Comparison of ENCODE assay signal across 8 cellular contexts in genomic region chr7:138752568-138753518, GRCh38. TPM values are rescaled to one million over a fixed set of nuclear protein-coding genes. Genes with fewer than 3 reads are reported as not detected.
A peak's percentile ranks its signal among the peaks of the same experiment; 100 is the strongest.
DNase-seq lines count a peak whose midpoint lies in the region; ATAC-seq and TF ChIP-seq lines count a peak whose summit lies in the region.

No MANE protein-coding gene starts in this region.

- no peak overlapping the region for H3K4me3 Mint-ChIP-seq in osteocyte (ENCODE audit: unreplicated experiment)

- ATAC-seq in GM18498 (IDR thresholded peaks at IDR 0.05; ENCODE audit: unreplicated experiment) (peak; percentile 93), HG02763 (IDR thresholded peaks at IDR 0.05; ENCODE audit: unreplicated experiment) (peak; percentile 79)

- peaks cover 11% of the 10 kb centered on the region for H3K4me1 Mint-ChIP-seq in osteocyte (ENCODE audit: unreplicated experiment)

- no peak for TF ChIP-seq CTCF in osteocyte (IDR thresholded peaks at IDR 0.05)

- H3K27me3 Mint-ChIP-seq in osteocyte (ENCODE audit: unreplicated experiment): peaks cover 10% of the 10 kb centered on the region

- H3K9me3 Mint-ChIP-seq in osteocyte (ENCODE audit: unreplicated experiment): no peaks in the 10 kb centered on the region

- DNase-seq in NCI-H510A (lab: John Stamatoyannopoulos, UW) (peak; percentile 78), activated T-cell treated with anti-CD3 and anti-CD28 coated beads for 24 hours (ENCODE audit: low read depth) (peak; percentile 80), iPS-NIHi7 (ENCODE audit: extremely low spot score) (peak; percentile 41), NCI-H2227 (lab: John Stamatoyannopoulos, UW; ENCODE audit: unreplicated experiment) (no peak), osteocyte (ENCODE audit: extremely low spot score, unreplicated experiment) (no peak)
- peak; percentile 52 to 76 for DNase-seq in stimulated activated CD8-positive, alpha-beta memory T cell treated with anti-CD3 and anti-CD28 coated beads, Interleukin-2, amount 100 ng/mL, for 48 hours (ENCODE audit: low read depth in 2 of 2)

- no peaks in the 10 kb centered on the region for H3K36me3 Mint-ChIP-seq in osteocyte (ENCODE audit: unreplicated experiment)

- H3K27ac Mint-ChIP-seq in osteocyte (ENCODE audit: unreplicated experiment): no peak overlapping the region

RNA-seq across cellular contexts. Expression of gene TMEM213, which starts 45.0 kb away (rescaled TPM):
- not detected in 2 replicates for total RNA-seq in osteocyte

RNA-seq across cellular contexts. Expression of gene ATP6V0A4, which starts 45.2 kb away (rescaled TPM):
- total RNA-seq in osteocyte: 0.64 and 0.65 TPM in 2 replicates

RNA-seq across cellular contexts. Expression of gene SVOPL, which starts 51.7 kb away (rescaled TPM):
- not detected in 2 replicates for total RNA-seq in osteocyte

Comparison
In these comparisons a context has a peak if more than half of its experiments do, and no peak if none do; other contexts are left out.
1. DNase-seq: peak in NCI-H510A (single experiment), activated T-cell treated with anti-CD3 and anti-CD28 coated beads for 24 hours (single experiment), iPS-NIHi7 (single experiment) and stimulated activated CD8-positive, alpha-beta memory T cell treated with anti-CD3 and anti-CD28 coated beads, Interleukin-2, amount 100 ng/mL, for 48 hours (2 of 2); none in NCI-H2227 (single experiment) and osteocyte (single experiment).